26 cellular contexts compared by ENCODE assay signal in the genomic region with DNA sequence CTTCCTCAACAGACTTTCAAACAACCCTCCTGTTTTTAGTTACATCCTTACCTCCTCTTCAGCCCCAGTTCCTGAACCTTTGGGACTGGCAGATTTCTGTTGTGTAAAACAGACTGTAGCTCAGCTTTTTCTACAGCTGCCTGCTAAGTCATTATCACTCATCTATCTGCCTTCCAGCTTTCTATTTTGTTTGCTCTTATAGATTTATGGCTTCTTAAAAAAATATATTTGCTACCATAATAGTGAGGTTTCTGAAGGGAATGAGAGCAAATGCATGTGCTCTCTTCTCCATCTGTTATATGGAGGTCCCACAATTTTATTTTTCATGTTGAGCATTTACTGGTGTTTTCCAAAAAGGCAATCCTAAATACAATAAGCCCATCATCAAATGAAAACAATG.
"Had no signal": no experiment of that assay in that cellular context is flagged by ENCODE, and none has a peak within 500 bp of the region (broad histone marks: within the 10 kb centered on the region; RNA-seq: fewer than 3 reads in every experiment).

No MANE protein-coding gene starts in this region.

- ATAC-seq: activated naive CD8-positive, alpha-beta T cell treated with anti-CD3 and anti-CD28 coated beads, Interleukin-2, amount 50 U/mL, for 24 hours; activated T-cell treated with anti-CD3 and anti-CD28 coated beads, Interleukin-2, amount 50 U/mL, for 4 hours; Right ventricle myocardium inferior had no signal

- DNase-seq: activated B cell treated with CpG ODN at 0.5 μM for 24 hours; activated CD4-positive, alpha-beta memory T cell treated with anti-CD3 and anti-CD28 coated beads for 36 hours; activated CD4-positive, alpha-beta T cell treated with anti-CD3 and anti-CD28 coated beads for 4 hours; activated CD4-positive, alpha-beta T cell treated with anti-CD3 and anti-CD28 coated beads, Interleukin-2, amount 50 U/mL, for 1 hour; activated CD4-positive, CD25-positive, alpha-beta regulatory T cell treated with anti-CD3 and anti-CD28 coated beads, Interleukin-2, amount 50 U/mL, for 72 hours; activated CD8-positive, alpha-beta memory T cell treated with anti-CD3 and anti-CD28 coated beads, Interleukin-2, amount 50 U/mL, for 4 hours; activated effector memory CD4-positive, alpha-beta T cell treated with Interleukin-2 at 50 U/mL for 16 hours; activated naive CD4-positive, alpha-beta T cell treated with anti-CD3 and anti-CD28 coated beads, Interleukin-2, amount 10 ng/mL, durations not matched to agents 7 days and 5 days; activated naive CD8-positive, alpha-beta T cell treated with anti-CD3 and anti-CD28 coated beads, Interleukin-2, amount 50 U/mL, for 24 hours; activated T-cell treated with anti-CD3 and anti-CD28 coated beads for 4 hours; activated T-cell treated with anti-CD3 and anti-CD28 coated beads, Interleukin-2, amount 50 U/mL, for 4 hours; anterior cingulate cortex; caudate nucleus; MM.1S; MV-4-11; NCI-H1092; NCI-H2029; NCI-H2227 treated with DMSO at 0.1 percent for 48 hours; NCI-H446 treated with DMSO at 0.1 percent for 48 hours; NCI-H524; PC-9; SW 1271; T-helper 1 cell; T-helper 2 cell; T-helper 9 cell had no signal
